In genomic region chr5:91641730-91642350, GRCh38 we compare ENCODE assay signal across 9 cellular contexts.
DNase-seq lines count a peak whose midpoint lies in the region; ATAC-seq and TF ChIP-seq lines count a peak whose summit lies in the region.
"Had no signal": no experiment of that assay in that cellular context is flagged by ENCODE, and none has a peak within 500 bp of the region (broad histone marks: within the 10 kb centered on the region; RNA-seq: fewer than 3 reads in every experiment).

No MANE protein-coding gene starts in this region.

- no peaks in the 10 kb centered on the region for H3K36me3 ChIP-seq in Loucy (ENCODE audit: insufficient read depth, low read length)
- H3K36me3 ChIP-seq in SK-N-SH (replicated peaks in 1 of 2; ENCODE audit: control insufficient read depth in 1 of 2, insufficient read depth in 2 of 2, low read length in 1 of 2) = no peaks in the 10 kb centered on the region
- H3K36me3 ChIP-seq in testis (ENCODE audit: low read depth, missing control alignments) = no peaks in the 10 kb centered on the region
- H3K36me3 ChIP-seq: HAP-1 had no signal

- no peak overlapping the region for H3K27ac ChIP-seq in AG04450 (ENCODE audit: low read depth, low read length)
- H3K27ac ChIP-seq in SK-N-SH (ENCODE audit: low read depth in 2 of 2, low read length in 1 of 2) = no peak overlapping the region
- no peak overlapping the region for H3K27ac ChIP-seq in testis

- WGBS in SK-N-SH (ENCODE audit: low lambda C conversion rate) = 9% methylated on average over 2 of the region's 2 CpGs
- WGBS in testis, 2 donors = 2 to 3% methylated on average over 2 of the region's 2 CpGs

- CTCF ChIA-PET in AG04450 (lab: Charles Lee) = interaction anchor here (0.8 to 2.8 kb wide), 17 partner anchors 9 to 1038 kb away, joined by 3 to 22 read pairs (median 5); no protein-coding TSS in a partner anchor
- CTCF ChIA-PET in SK-N-SH (lab: Yijun Ruan, JAX) = interaction anchor here (0.7 to 2.3 kb wide), 36 partner anchors 8 to 1941 kb away, joined by 3 to 11 read pairs (median 4); partner anchors contain the start of genes NR2F1 and NR2F1-AS1

- TF ChIP-seq CTCF in AG04450 (IDR thresholded peaks at IDR 0.05; ENCODE audit: low read depth, low read length) (peak; percentile 58), Loucy (conservative IDR thresholded peaks at IDR 0.05; ENCODE audit: low read length) (peak; percentile 50), SK-N-SH (IDR thresholded peaks at IDR 0.05) (peak; percentile 75), testis (IDR thresholded peaks at IDR 0.05) (peak; percentile 14 to 77 (median 35))

- H3K4me2 ChIP-seq in Loucy (ENCODE audit: low read depth, low read length, poor library complexity, severe bottlenecking) (no peak overlapping the region), SK-N-SH (no peak overlapping the region; the same call in 1 of the 2 replicates)

- no peaks in the 10 kb centered on the region for H3K4me1 ChIP-seq in Loucy (ENCODE audit: insufficient read depth, low read length, poor library complexity, severe bottlenecking)
- H3K4me1 ChIP-seq in SK-N-SH (ENCODE audit: control insufficient read depth in 1 of 2, insufficient read depth in 2 of 2, low read depth in 1 of 2, low read length in 1 of 2) = peaks cover 0 to 6% of the 10 kb centered on the region in 2 experiments; a peak in 2 of 4 replicates
- H3K4me1 ChIP-seq in testis = no peaks in the 10 kb centered on the region
- H3K4me1 ChIP-seq: HAP-1 had no signal

- no peak for TF ChIP-seq POLR2A in testis (IDR thresholded peaks at IDR 0.05)

- DNase-seq in AG04450 (ENCODE audit: low read depth, low spot score) (peak; percentile 3), SK-N-SH (peak; percentile 22), germinal center (ENCODE audit: low spot score) (peak; percentile 12), testis (no peak), GM19238 (ENCODE audit: insufficient read length, low spot score) (no peak), sciatic nerve (ENCODE audit: low spot score) (no peak)

- TF ChIP-seq RAD21 in SK-N-SH (IDR thresholded peaks at IDR 0.05; ENCODE audit: low read length) = peak; percentile 72

- no peak for TF ChIP-seq EP300 in SK-N-SH (IDR thresholded peaks at IDR 0.05; ENCODE audit: borderline replicate concordance in 1 of 2, low read depth in 1 of 2, low read length in 1 of 2)

- H3F3A ChIP-seq in Loucy (ENCODE audit: low read depth) = no peaks in the 10 kb centered on the region
- peaks cover 6% of the 10 kb centered on the region for H3F3A ChIP-seq in SK-N-SH (replicated peaks; ENCODE audit: insufficient read depth)

- peak; percentile 67 for ATAC-seq in GM18508 (IDR thresholded peaks at IDR 0.05; ENCODE audit: insufficient read depth, unreplicated experiment)
- ATAC-seq in sciatic nerve = no peak

- H3K27me3 ChIP-seq in AG04450 (ENCODE audit: control insufficient read depth, insufficient read depth, low read length) (no peaks in the 10 kb centered on the region), Loucy (ENCODE audit: insufficient read depth, low read length, poor library complexity, severe bottlenecking) (no peaks in the 10 kb centered on the region), SK-N-SH (ENCODE audit: insufficient read depth) (no peaks in the 10 kb centered on the region), testis (no peaks in the 10 kb centered on the region)

- POLR2A ChIA-PET in AG04450 (lab: Yijun Ruan, JAX) (no interaction called here), SK-N-SH (lab: Yijun Ruan, JAX) (no interaction called here)

- H3K9me3 ChIP-seq in AG04450 (ENCODE audit: control insufficient read depth, insufficient read depth, low read length) = no peaks in the 10 kb centered on the region
- no peaks in the 10 kb centered on the region for H3K9me3 ChIP-seq in Loucy (ENCODE audit: insufficient read depth, low read depth, low read length)
- no peaks in the 10 kb centered on the region for H3K9me3 ChIP-seq in SK-N-SH
- no peaks in the 10 kb centered on the region for H3K9me3 ChIP-seq in testis
- H3K9me3 ChIP-seq: HAP-1 had no signal

- H3K9ac ChIP-seq in Loucy (ENCODE audit: low read depth, low read length, poor library complexity, severe bottlenecking) (no peak overlapping the region), SK-N-SH (no peak overlapping the region)

- intact Hi-C loops in testis (cut with DNase I; ENCODE audit: low total_unique reads) = no loop called here
- intact Hi-C loops in sciatic nerve (cut with DNase I) = no loop called here

- H3K79me2 ChIP-seq in Loucy (ENCODE audit: insufficient read depth, low read length) (no peaks in the 10 kb centered on the region), SK-N-SH (ENCODE audit: insufficient read depth) (no peaks in the 10 kb centered on the region)

- H4K20me1 ChIP-seq in Loucy (ENCODE audit: insufficient read depth, low read length, poor library complexity, severe bottlenecking) (no peaks in the 10 kb centered on the region), SK-N-SH (ENCODE audit: insufficient read depth) (no peaks in the 10 kb centered on the region)

- no peak overlapping the region for H3K4me3 ChIP-seq in AG04450 (ENCODE audit: low read depth, low read length)
- H3K4me3 ChIP-seq in Loucy (ENCODE audit: low read length, poor library complexity, severe bottlenecking) = no peak overlapping the region
- no peak overlapping the region; a peak in 1 of 4 replicates for H3K4me3 ChIP-seq in SK-N-SH (ENCODE audit: low read depth in 2 of 2, low read length in 1 of 2)
- no peak overlapping the region for H3K4me3 ChIP-seq in testis
- H3K4me3 ChIP-seq: HAP-1 had no signal

- no peaks in the 10 kb centered on the region for H3K9me2 ChIP-seq in Loucy (replicated peaks; ENCODE audit: low read depth, low read length)
- H3K9me2 ChIP-seq in SK-N-SH = no peaks in the 10 kb centered on the region

- no peak overlapping the region for H2AFZ ChIP-seq in Loucy (ENCODE audit: low read length)
- H2AFZ ChIP-seq in SK-N-SH (ENCODE audit: low read depth) = no peak overlapping the region; the same call in 1 of the 2 replicates

TF ChIP-seq in SK-N-SH, 30 proteins besides CTCF, POLR2A, EP300 and RAD21:
- no peak for TF ChIP-seq REST (IDR thresholded peaks at IDR 0.05; ENCODE audit: low read depth, low read length)
- TF ChIP-seq RFX5 (IDR thresholded peaks at IDR 0.05; ENCODE audit: low read length) = no peak
- no peak for TF ChIP-seq USF2 (IDR thresholded peaks at IDR 0.05; ENCODE audit: borderline replicate concordance, low read depth, low read length)
- no peak for TF ChIP-seq CHD2 (IDR thresholded peaks at IDR 0.05; ENCODE audit: low read length, partially characterized antibody)
- no peak for TF ChIP-seq FOXM1 (IDR thresholded peaks at IDR 0.05; ENCODE audit: low read depth)
- TF ChIP-seq MXI1 (IDR thresholded peaks at IDR 0.05; ENCODE audit: low read depth, low read length) = no peak
- peak; percentile 25 for TF ChIP-seq SMC3 (IDR thresholded peaks at IDR 0.05; ENCODE audit: low read depth, low read length)
- no peak for TF ChIP-seq GATA2 (CRISPR knock-in tag; IDR thresholded peaks at IDR 0.05)
- TF ChIP-seq PBX3 (IDR thresholded peaks at IDR 0.05) = 0 out of 2 replicates have a peak, but pooled peaks have one; percentile 11
TF ChIP-seq in SK-N-SH: peak in this region for 2.

Comparison
In these comparisons a context has a peak if more than half of its experiments do, and no peak if none do; other contexts are left out.
1. DNase-seq: peak in AG04450 (single experiment), SK-N-SH (single experiment) and germinal center (single experiment); none in testis (single experiment), GM19238 (single experiment) and sciatic nerve (single experiment).
2. Peak in every context shown above with its lines, with median percentiles within 50 percentile points of each other: CTCF ChIP-seq.